1 cellular context compared by ENCODE assay signal in genomic region chr10:72298774-72299519, GRCh38.
TF ChIP-seq lines count a peak whose summit lies in the region.

No MANE protein-coding gene starts in this region.

TF ChIP-seq in K562, 482 proteins besides CTCF, POLR2A, EP300 and RAD21 (continued from another document):
- 0 out of 2 replicates have a peak, but pooled peaks have one; percentile 30 for TF ChIP-seq POLR2G (IDR thresholded peaks at IDR 0.05; ENCODE audit: low read depth, low read length)
- no peak for TF ChIP-seq ZNF668 (CRISPR knock-in tag; IDR thresholded peaks at IDR 0.05)
- 0 out of 2 replicates have a peak, but pooled peaks have one; percentile 25 for TF ChIP-seq NFIC (IDR thresholded peaks at IDR 0.05)
- TF ChIP-seq, protein P1, sequence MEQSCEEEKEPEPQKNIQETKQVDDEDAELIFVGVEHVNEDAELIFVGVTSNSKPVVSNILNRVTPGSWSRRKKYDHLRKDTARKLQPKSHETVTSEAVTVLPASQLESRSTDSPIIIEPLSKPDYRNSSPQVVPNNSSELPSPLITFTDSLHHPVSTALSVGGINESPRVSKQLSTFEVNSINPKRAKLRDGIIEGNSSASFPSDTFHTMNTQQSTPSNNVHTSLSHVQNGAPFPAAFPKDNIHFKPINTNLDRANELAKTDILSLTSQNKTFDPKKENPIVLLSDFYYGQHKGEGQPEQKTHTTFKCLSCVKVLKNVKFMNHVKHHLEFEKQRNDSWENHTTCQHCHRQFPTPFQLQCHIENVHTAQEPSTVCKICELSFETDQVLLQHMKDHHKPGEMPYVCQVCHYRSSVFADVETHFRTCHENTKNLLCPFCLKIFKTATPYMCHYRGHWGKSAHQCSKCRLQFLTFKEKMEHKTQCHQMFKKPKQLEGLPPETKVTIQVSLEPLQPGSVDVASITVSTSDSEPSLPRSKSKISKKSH (CRISPR knock-in tag; IDR thresholded peaks at IDR 0.05), result no peak
- TF ChIP-seq FOXA3 (CRISPR knock-in tag; conservative IDR thresholded peaks at IDR 0.05 in 1 of 2, IDR thresholded peaks at IDR 0.05 in 1 of 2), result peak in 1 of 2 experiments; percentile 29; a peak in 1 of 4 replicates
- TF ChIP-seq RBM22 (IDR thresholded peaks at IDR 0.05; ENCODE audit: low read depth, low read length, poor library complexity, severe bottlenecking), result no peak
- TF ChIP-seq, protein P2, sequence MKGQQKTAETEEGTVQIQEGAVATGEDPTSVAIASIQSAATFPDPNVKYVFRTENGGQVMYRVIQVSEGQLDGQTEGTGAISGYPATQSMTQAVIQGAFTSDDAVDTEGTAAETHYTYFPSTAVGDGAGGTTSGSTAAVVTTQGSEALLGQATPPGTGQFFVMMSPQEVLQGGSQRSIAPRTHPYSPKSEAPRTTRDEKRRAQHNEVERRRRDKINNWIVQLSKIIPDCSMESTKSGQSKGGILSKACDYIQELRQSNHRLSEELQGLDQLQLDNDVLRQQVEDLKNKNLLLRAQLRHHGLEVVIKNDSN (CRISPR knock-in tag; IDR thresholded peaks at IDR 0.05), result 0 out of 2 replicates have a peak, but pooled peaks have one; percentile 18
- no peak for TF ChIP-seq ZNF174 (CRISPR knock-in tag; IDR thresholded peaks at IDR 0.05)
- TF ChIP-seq ZNF224 (CRISPR knock-in tag; IDR thresholded peaks at IDR 0.05), result peak; percentile 58; the same call in 1 of the 2 replicates
- TF ChIP-seq RBBP5 (IDR thresholded peaks at IDR 0.05; ENCODE audit: borderline replicate concordance, insufficient read depth, low read length, poor library complexity, severe bottlenecking), result peak; percentile 12
- 0 out of 2 replicates have a peak, but pooled peaks have one; percentile 13 for TF ChIP-seq ZBTB1 (CRISPR knock-in tag; IDR thresholded peaks at IDR 0.05; ENCODE audit: borderline replicate concordance, low read depth)
- no peak for TF ChIP-seq MAFG (tag; conservative IDR thresholded peaks at IDR 0.05)
- no peak for TF ChIP-seq TRIM25 (IDR thresholded peaks at IDR 0.05; ENCODE audit: borderline replicate concordance)
- TF ChIP-seq ZC3H4 (CRISPR knock-in tag; IDR thresholded peaks at IDR 0.05; ENCODE audit: borderline replicate concordance), result peak; percentile 92; the same call in 1 of the 2 replicates
- no peak for TF ChIP-seq BRCA1 (IDR thresholded peaks at IDR 0.05)
- 0 out of 2 replicates have a peak, but pooled peaks have one; percentile 1 for TF ChIP-seq BRCA1 (CRISPR knock-in tag; IDR thresholded peaks at IDR 0.05)
- no peak for TF ChIP-seq ZBTB33 (CRISPR knock-in tag; IDR thresholded peaks at IDR 0.05)
- 0 out of 2 replicates have a peak, but pooled peaks have one; percentile 64 for TF ChIP-seq MED1 (CRISPR knock-in tag; IDR thresholded peaks at IDR 0.05; ENCODE audit: borderline replicate concordance)
- TF ChIP-seq ZNF197 (CRISPR knock-in tag; IDR thresholded peaks at IDR 0.05; ENCODE audit: low read depth), result no peak
- no peak for TF ChIP-seq ZNF707 (CRISPR knock-in tag; conservative IDR thresholded peaks at IDR 0.05)
- no peak for TF ChIP-seq RBM14 (IDR thresholded peaks at IDR 0.05; ENCODE audit: borderline replicate concordance, insufficient read depth, low read depth, low read length)
